ENCODE assay signal across 8 cellular contexts in genomic region chr22:25110846-25111578, GRCh38.
DNase-seq lines count a peak whose midpoint lies in the region; ATAC-seq and TF ChIP-seq lines count a peak whose summit lies in the region.

No MANE protein-coding gene starts in this region.

- peaks cover 22% of the 10 kb centered on the region for H3K4me1 Mint-ChIP-seq in activated naive CD4-positive, alpha-beta T cell treated with anti-CD3 and anti-CD28 coated beads, Interleukin-2, amount 50 U/mL, for 24 hours

- no peaks in the 10 kb centered on the region for H3K36me3 Mint-ChIP-seq in activated naive CD4-positive, alpha-beta T cell treated with anti-CD3 and anti-CD28 coated beads, Interleukin-2, amount 50 U/mL, for 24 hours

- peak; percentile 64 for DNase-seq in G401 (ENCODE audit: low spot score)
- peak; percentile 88 for DNase-seq in LHCN-M2 (ENCODE audit: low read depth)
- DNase-seq in SK-N-DZ (ENCODE audit: low spot score): peak; percentile 80
- peak; percentile 89 for DNase-seq in glomerular visceral epithelial cell (ENCODE audit: extremely low spot score)
- no peak for DNase-seq in omental fat pad (ENCODE audit: low spot score)

- peak; percentile 90 for ATAC-seq in omental fat pad (ENCODE audit: low FRiP score)
- ATAC-seq in GM19455 (IDR thresholded peaks at IDR 0.05; ENCODE audit: unreplicated experiment): no peak

- peak overlapping the region; percentile 85 for H3K27ac Mint-ChIP-seq in activated naive CD4-positive, alpha-beta T cell treated with anti-CD3 and anti-CD28 coated beads, Interleukin-2, amount 50 U/mL, for 24 hours

- no peaks in the 10 kb centered on the region for H3K27me3 Mint-ChIP-seq in activated naive CD4-positive, alpha-beta T cell treated with anti-CD3 and anti-CD28 coated beads, Interleukin-2, amount 50 U/mL, for 24 hours

- H3K4me3 Mint-ChIP-seq in activated naive CD4-positive, alpha-beta T cell treated with anti-CD3 and anti-CD28 coated beads, Interleukin-2, amount 50 U/mL, for 24 hours: peak overlapping the region; percentile 88

- no peak for TF ChIP-seq CTCF in omental fat pad (IDR thresholded peaks at IDR 0.05)

- H3K9me3 Mint-ChIP-seq in activated naive CD4-positive, alpha-beta T cell treated with anti-CD3 and anti-CD28 coated beads, Interleukin-2, amount 50 U/mL, for 24 hours: no peaks in the 10 kb centered on the region

- in situ Hi-C loops in G401 (cut with HindIII; ENCODE audit: low sequenced_read_pairs): loop anchor here (5.0 kb wide), 1 partner anchor 34 kb away; no protein-coding TSS in a partner anchor

- peak overlapping the region; percentile 72 for H3K27ac ChIP-seq in temporal lobe (ENCODE audit: low read depth, low read length)
